In the genomic region with DNA sequence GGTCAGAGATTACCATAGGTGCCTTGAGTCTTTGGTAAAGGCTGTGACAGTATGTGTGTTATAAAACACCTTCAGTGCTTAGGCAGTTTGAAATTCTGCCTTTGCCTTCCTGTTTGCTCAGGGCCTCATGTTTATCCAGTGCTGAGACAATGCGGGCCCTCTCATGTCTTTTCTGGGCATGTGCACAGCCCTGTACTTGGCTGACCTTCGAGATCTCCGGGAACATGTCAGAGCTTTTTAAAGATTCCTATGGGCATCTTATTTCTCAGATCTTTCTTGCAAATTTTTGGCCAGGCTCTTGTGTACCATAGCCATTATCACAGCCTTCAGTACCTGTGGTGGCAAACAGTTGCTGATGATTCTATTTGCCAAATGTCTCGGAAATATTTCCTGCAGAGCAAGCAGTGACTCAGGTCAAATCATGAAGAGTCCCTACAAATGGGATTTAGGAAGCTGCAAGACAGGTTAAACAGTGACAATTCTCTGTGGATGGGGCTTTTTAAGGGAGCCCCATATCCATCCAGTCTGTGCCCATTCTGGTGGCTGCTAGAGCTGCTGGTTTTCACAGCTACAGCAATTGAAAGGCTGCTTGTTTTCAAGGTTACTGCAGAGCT, we compare ENCODE assay signal across 1 cellular context.
A peak's percentile ranks its signal among the peaks of the same experiment; 100 is the strongest.
TF ChIP-seq lines count a peak whose summit lies in the region.

No MANE protein-coding gene starts in this region.

TF ChIP-seq in HepG2, 621 proteins besides CTCF, POLR2A, EP300 and RAD21 (continued from another document and continues in another):
- TF ChIP-seq ZNF281 (CRISPR knock-in tag; IDR thresholded peaks at IDR 0.05; ENCODE audit: borderline replicate concordance) (0 out of 2 replicates have a peak, but pooled peaks have one; percentile 23), DNMT1 (CRISPR knock-in tag; IDR thresholded peaks at IDR 0.05) (no peak), CBX5 (CRISPR knock-in tag; IDR thresholded peaks at IDR 0.05; ENCODE audit: borderline replicate concordance) (no peak), ZNF17 (CRISPR knock-in tag; IDR thresholded peaks at IDR 0.05) (no peak), ZNF138 (CRISPR knock-in tag; IDR thresholded peaks at IDR 0.05; ENCODE audit: low read depth) (no peak), ZNF83 (CRISPR knock-in tag; IDR thresholded peaks at IDR 0.05; ENCODE audit: borderline replicate concordance) (no peak), CSRNP2 (CRISPR knock-in tag; conservative IDR thresholded peaks at IDR 0.05; ENCODE audit: low read depth) (no peak), ETV6 (CRISPR knock-in tag; conservative IDR thresholded peaks at IDR 0.05) (no peak), TBL1XR1 (IDR thresholded peaks at IDR 0.05; ENCODE audit: borderline replicate concordance, low read length, partially characterized antibody) (peak; percentile 15), ZNF749 (CRISPR knock-in tag; IDR thresholded peaks at IDR 0.05; ENCODE audit: borderline replicate concordance) (no peak), ZC3H4 (CRISPR knock-in tag; IDR thresholded peaks at IDR 0.05; ENCODE audit: borderline replicate concordance) (no peak), ZNF879 (CRISPR knock-in tag; IDR thresholded peaks at IDR 0.05) (no peak), RAD51 (IDR thresholded peaks at IDR 0.05; ENCODE audit: borderline replicate concordance) (no peak), ZNF839 (CRISPR knock-in tag; IDR thresholded peaks at IDR 0.05; ENCODE audit: borderline replicate concordance) (no peak), ZSCAN20 (CRISPR knock-in tag; IDR thresholded peaks at IDR 0.05; ENCODE audit: borderline replicate concordance) (no peak), ZMYM3 (CRISPR knock-in tag; IDR thresholded peaks at IDR 0.05) (peak; percentile 44; the same call in 1 of the 2 replicates)
- TF ChIP-seq, protein P1, sequence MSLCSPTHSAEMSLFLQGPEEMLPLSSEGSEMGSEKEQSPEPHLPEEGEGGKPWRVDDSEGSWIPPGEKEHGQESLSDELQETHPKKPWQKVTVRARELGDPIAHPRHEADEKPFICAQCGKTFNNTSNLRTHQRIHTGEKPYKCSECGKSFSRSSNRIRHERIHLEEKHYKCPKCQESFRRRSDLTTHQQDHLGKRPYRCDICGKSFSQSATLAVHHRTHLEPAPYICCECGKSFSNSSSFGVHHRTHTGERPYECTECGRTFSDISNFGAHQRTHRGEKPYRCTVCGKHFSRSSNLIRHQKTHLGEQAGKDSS (CRISPR knock-in tag; IDR thresholded peaks at IDR 0.05; ENCODE audit: borderline replicate concordance, low read depth): no peak
- TF ChIP-seq, protein P2, sequence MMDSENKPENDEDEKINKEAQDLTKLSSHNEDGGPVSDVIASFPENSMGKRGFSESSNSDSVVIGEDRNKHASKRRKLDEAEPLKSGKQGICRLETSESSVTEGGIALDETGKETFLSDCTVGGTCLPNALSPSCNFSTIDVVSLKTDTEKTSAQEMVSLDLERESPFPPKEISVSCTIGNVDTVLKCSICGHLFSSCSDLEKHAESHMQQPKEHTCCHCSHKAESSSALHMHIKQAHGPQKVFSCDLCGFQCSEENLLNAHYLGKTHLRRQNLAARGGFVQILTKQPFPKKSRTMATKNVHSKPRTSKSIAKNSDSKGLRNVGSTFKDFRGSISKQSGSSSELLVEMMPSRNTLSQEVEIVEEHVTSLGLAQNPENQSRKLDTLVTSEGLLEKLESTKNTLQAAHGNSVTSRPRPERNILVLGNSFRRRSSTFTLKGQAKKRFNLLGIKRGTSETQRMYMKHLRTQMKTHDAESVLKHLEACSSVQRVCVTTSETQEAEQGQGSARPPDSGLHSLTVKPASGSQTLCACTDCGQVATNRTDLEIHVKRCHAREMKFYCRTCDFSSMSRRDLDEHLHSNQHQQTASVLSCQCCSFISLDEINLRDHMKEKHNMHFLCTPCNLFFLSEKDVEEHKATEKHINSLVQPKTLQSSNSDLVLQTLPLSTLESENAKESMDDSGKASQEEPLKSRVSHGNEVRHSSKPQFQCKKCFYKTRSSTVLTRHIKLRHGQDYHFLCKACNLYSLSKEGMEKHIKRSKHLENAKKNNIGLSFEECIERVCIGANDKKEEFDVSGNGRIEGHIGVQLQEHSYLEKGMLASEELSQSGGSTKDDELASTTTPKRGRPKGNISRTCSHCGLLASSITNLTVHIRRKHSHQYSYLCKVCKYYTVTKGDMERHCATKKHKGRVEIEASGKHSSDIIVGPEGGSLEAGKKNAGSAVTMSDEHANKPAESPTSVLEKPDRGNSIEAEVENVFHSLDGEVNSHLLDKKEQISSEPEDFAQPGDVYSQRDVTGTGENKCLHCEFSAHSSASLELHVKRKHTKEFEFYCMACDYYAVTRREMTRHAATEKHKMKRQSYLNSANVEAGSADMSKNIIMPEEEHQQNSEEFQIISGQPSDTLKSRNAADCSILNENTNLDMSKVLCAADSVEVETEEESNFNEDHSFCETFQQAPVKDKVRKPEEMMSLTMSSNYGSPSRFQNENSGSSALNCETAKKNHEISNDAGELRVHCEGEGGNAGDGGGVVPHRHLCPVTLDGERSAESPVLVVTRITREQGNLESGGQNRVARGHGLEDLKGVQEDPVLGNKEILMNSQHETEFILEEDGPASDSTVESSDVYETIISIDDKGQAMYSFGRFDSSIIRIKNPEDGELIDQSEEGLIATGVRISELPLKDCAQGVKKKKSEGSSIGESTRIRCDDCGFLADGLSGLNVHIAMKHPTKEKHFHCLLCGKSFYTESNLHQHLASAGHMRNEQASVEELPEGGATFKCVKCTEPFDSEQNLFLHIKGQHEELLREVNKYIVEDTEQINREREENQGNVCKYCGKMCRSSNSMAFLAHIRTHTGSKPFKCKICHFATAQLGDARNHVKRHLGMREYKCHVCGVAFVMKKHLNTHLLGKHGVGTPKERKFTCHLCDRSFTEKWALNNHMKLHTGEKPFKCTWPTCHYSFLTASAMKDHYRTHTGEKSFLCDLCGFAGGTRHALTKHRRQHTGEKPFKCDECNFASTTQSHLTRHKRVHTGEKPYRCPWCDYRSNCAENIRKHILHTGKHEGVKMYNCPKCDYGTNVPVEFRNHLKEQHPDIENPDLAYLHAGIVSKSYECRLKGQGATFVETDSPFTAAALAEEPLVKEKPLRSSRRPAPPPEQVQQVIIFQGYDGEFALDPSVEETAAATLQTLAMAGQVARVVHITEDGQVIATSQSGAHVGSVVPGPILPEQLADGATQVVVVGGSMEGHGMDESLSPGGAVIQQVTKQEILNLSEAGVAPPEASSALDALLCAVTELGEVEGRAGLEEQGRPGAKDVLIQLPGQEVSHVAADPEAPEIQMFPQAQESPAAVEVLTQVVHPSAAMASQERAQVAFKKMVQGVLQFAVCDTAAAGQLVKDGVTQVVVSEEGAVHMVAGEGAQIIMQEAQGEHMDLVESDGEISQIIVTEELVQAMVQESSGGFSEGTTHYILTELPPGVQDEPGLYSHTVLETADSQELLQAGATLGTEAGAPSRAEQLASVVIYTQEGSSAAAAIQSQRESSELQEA (CRISPR knock-in tag; IDR thresholded peaks at IDR 0.05; ENCODE audit: not compliant biosample characterization): no peak
- TF ChIP-seq, protein P3, sequence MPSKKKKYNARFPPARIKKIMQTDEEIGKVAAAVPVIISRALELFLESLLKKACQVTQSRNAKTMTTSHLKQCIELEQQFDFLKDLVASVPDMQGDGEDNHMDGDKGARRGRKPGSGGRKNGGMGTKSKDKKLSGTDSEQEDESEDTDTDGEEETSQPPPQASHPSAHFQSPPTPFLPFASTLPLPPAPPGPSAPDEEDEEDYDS (CRISPR knock-in tag; IDR thresholded peaks at IDR 0.05): no peak; the same call in 1 of the 2 replicates
- TF ChIP-seq, protein P4, sequence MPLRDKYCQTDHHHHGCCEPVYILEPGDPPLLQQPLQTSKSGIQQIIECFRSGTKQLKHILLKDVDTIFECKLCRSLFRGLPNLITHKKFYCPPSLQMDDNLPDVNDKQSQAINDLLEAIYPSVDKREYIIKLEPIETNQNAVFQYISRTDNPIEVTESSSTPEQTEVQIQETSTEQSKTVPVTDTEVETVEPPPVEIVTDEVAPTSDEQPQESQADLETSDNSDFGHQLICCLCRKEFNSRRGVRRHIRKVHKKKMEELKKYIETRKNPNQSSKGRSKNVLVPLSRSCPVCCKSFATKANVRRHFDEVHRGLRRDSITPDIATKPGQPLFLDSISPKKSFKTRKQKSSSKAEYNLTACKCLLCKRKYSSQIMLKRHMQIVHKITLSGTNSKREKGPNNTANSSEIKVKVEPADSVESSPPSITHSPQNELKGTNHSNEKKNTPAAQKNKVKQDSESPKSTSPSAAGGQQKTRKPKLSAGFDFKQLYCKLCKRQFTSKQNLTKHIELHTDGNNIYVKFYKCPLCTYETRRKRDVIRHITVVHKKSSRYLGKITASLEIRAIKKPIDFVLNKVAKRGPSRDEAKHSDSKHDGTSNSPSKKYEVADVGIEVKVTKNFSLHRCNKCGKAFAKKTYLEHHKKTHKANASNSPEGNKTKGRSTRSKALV (CRISPR knock-in tag; IDR thresholded peaks at IDR 0.05): no peak
- TF ChIP-seq, protein P5, sequence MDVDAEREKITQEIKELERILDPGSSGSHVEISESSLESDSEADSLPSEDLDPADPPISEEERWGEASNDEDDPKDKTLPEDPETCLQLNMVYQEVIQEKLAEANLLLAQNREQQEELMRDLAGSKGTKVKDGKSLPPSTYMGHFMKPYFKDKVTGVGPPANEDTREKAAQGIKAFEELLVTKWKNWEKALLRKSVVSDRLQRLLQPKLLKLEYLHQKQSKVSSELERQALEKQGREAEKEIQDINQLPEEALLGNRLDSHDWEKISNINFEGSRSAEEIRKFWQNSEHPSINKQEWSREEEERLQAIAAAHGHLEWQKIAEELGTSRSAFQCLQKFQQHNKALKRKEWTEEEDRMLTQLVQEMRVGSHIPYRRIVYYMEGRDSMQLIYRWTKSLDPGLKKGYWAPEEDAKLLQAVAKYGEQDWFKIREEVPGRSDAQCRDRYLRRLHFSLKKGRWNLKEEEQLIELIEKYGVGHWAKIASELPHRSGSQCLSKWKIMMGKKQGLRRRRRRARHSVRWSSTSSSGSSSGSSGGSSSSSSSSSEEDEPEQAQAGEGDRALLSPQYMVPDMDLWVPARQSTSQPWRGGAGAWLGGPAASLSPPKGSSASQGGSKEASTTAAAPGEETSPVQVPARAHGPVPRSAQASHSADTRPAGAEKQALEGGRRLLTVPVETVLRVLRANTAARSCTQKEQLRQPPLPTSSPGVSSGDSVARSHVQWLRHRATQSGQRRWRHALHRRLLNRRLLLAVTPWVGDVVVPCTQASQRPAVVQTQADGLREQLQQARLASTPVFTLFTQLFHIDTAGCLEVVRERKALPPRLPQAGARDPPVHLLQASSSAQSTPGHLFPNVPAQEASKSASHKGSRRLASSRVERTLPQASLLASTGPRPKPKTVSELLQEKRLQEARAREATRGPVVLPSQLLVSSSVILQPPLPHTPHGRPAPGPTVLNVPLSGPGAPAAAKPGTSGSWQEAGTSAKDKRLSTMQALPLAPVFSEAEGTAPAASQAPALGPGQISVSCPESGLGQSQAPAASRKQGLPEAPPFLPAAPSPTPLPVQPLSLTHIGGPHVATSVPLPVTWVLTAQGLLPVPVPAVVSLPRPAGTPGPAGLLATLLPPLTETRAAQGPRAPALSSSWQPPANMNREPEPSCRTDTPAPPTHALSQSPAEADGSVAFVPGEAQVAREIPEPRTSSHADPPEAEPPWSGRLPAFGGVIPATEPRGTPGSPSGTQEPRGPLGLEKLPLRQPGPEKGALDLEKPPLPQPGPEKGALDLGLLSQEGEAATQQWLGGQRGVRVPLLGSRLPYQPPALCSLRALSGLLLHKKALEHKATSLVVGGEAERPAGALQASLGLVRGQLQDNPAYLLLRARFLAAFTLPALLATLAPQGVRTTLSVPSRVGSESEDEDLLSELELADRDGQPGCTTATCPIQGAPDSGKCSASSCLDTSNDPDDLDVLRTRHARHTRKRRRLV (CRISPR knock-in tag; IDR thresholded peaks at IDR 0.05): no peak
